8 cellular contexts compared by ENCODE assay signal in genomic region chr11:65615950-65616574, GRCh38. TPM values are rescaled to one million over a fixed set of nuclear protein-coding genes. Genes with fewer than 3 reads are reported as not detected.
DNase-seq lines count a peak whose midpoint lies in the region; ATAC-seq and TF ChIP-seq lines count a peak whose summit lies in the region.

No MANE protein-coding gene starts in this region.

- H3F3A ChIP-seq in Loucy (ENCODE audit: low read depth): no peaks in the 10 kb centered on the region

- H3K36me3 ChIP-seq in Loucy (ENCODE audit: insufficient read depth, low read length) (peaks cover 30% of the 10 kb centered on the region; the same call in 1 of the 2 replicates), ascending aorta (peaks cover 39 to 42% of the 10 kb centered on the region in 2 donors)

- H3K27me3 ChIP-seq in Loucy (ENCODE audit: insufficient read depth, low read length, poor library complexity, severe bottlenecking): no peaks in the 10 kb centered on the region
- H3K27me3 ChIP-seq in ascending aorta: no peaks in the 10 kb centered on the region

- DNase-seq in CMK (ENCODE audit: low read depth) (peak; percentile 65), ascending aorta (ENCODE audit: low spot score in 2 of 2) (no peak), MV-4-11 (lab: John Stamatoyannopoulos, UW) (no peak), NCI-H128 (lab: John Stamatoyannopoulos, UW; ENCODE audit: unreplicated experiment) (no peak)
- peak; percentile 28 to 47 for DNase-seq in stimulated activated CD8-positive, alpha-beta memory T cell treated with anti-CD3 and anti-CD28 coated beads, Interleukin-15, amount 100 ng/mL, for 48 hours (ENCODE audit: low read depth in 2 of 2)

- H3K4me3 ChIP-seq in Loucy (ENCODE audit: low read length, poor library complexity, severe bottlenecking) (peak overlapping the region; percentile 77), ascending aorta (peak overlapping the region; percentile 95 to 99), iPS-18c (ENCODE audit: insufficient read depth, low read depth, low read length) (peak overlapping the region; percentile 89)

- peak overlapping the region; percentile 99 for H3K9ac ChIP-seq in Loucy (ENCODE audit: low read depth, low read length, poor library complexity, severe bottlenecking)

- intact Hi-C loops in ascending aorta (cut with DNase I): loop anchor here (1.0 to 10.0 kb wide), 7 partner anchors 36 to 243 kb away; partner anchors contain the start of genes CFL1, KAT5 and SNX32

- H2AFZ ChIP-seq in Loucy (ENCODE audit: low read length): no peak overlapping the region

- H3K4me1 ChIP-seq in Loucy (ENCODE audit: insufficient read depth, low read length, poor library complexity, severe bottlenecking): peaks cover 29% of the 10 kb centered on the region
- H3K4me1 ChIP-seq in ascending aorta: peaks cover 21 to 32% of the 10 kb centered on the region in 2 donors

- H3K9me2 ChIP-seq in Loucy (replicated peaks; ENCODE audit: low read depth, low read length): no peaks in the 10 kb centered on the region

- peaks cover 60% of the 10 kb centered on the region for H4K20me1 ChIP-seq in Loucy (ENCODE audit: insufficient read depth, low read length, poor library complexity, severe bottlenecking)

- peak overlapping the region; percentile 99 for H3K4me2 ChIP-seq in Loucy (ENCODE audit: low read depth, low read length, poor library complexity, severe bottlenecking)

- no peaks in the 10 kb centered on the region for H3K9me3 ChIP-seq in Loucy (ENCODE audit: insufficient read depth, low read depth, low read length)
- H3K9me3 ChIP-seq in ascending aorta: no peaks in the 10 kb centered on the region
- peaks cover 3% of the 10 kb centered on the region for H3K9me3 ChIP-seq in iPS-18c (ENCODE audit: control insufficient read depth, insufficient read depth, low read length)

- H3K27ac ChIP-seq in ascending aorta: peak overlapping the region; percentile 87 to 93

- H3K79me2 ChIP-seq in Loucy (ENCODE audit: insufficient read depth, low read length): peaks cover 91% of the 10 kb centered on the region

- ATAC-seq in GM21390 (IDR thresholded peaks at IDR 0.05; ENCODE audit: unreplicated experiment): peak; percentile 3

- TF ChIP-seq CTCF in Loucy (conservative IDR thresholded peaks at IDR 0.05; ENCODE audit: low read length) (no peak), ascending aorta (IDR thresholded peaks at IDR 0.05) (no peak)

RNA-seq across cellular contexts. Expression of gene PCNX3, which starts 0.5 kb away (rescaled TPM):
- 181 TPM for total RNA-seq in ascending aorta

RNA-seq across cellular contexts. Expression of gene MAP3K11, which starts 2.0 kb away (rescaled TPM):
- total RNA-seq in ascending aorta: 121 TPM

RNA-seq across cellular contexts. Expression of gene KCNK7, which starts 20.5 kb away (rescaled TPM):
- not detected for total RNA-seq in ascending aorta

RNA-seq across cellular contexts. Expression of gene SIPA1, which starts 21.8 kb away (rescaled TPM):
- total RNA-seq in ascending aorta: 145 TPM

RNA-seq across cellular contexts. Expression of gene EHBP1L1, which starts 40.2 kb away (rescaled TPM):
- total RNA-seq in ascending aorta: 418 TPM

Comparison
In these comparisons a context has a peak if more than half of its experiments do, and no peak if none do; other contexts are left out.
1. DNase-seq: peak in CMK (single experiment) and stimulated activated CD8-positive, alpha-beta memory T cell treated with anti-CD3 and anti-CD28 coated beads, Interleukin-15, amount 100 ng/mL, for 48 hours (2 of 2); none in ascending aorta (0 of 2), MV-4-11 (single experiment) and NCI-H128 (single experiment).
2. Peak in every context shown above with its lines, with median percentiles within 50 percentile points of each other: H3K4me3 ChIP-seq.